In the genomic region with DNA sequence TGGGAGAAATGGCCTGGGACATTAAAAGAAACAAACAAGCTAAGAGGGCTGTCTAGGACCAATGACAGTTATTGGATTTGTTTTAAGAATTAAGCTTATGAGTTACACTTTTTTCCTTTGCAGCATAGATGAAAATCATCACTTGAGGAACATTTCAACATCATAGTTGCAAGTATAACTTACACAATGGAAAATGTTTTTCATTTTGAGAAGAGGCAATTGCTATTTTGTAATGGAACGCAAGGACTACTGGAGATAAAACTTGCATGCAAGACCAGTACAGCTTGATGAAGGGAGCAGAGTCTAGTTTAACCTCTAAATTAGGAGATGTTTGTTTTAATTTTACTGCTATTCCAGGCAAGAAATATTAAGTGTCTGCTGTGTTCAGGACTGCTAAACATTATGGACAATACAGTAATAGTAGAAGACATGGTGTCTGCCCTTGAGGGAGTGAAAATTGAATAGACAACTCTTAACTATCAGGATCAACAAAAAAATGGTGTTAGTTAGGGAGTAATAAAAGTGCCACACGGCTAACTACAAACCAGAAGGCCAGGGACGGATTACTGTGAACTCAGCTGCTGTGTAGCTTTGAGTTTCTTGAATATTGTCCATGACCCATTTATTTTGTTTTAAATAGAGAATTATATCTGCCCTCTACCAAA, we compare ENCODE assay signal across 1 cellular context.
TF ChIP-seq lines count a peak whose summit lies in the region.

No MANE protein-coding gene starts in this region.

TF ChIP-seq in A549, 52 proteins besides CTCF, POLR2A, EP300 and RAD21 (continued from another document):
- TF ChIP-seq ZSCAN20 (CRISPR knock-in tag; IDR thresholded peaks at IDR 0.05), result no peak
- no peak for TF ChIP-seq EHF (CRISPR knock-in tag; IDR thresholded peaks at IDR 0.05)
- TF ChIP-seq CHD4 (IDR thresholded peaks at IDR 0.05; ENCODE audit: borderline replicate concordance), result no peak
- TF ChIP-seq ESRRA (IDR thresholded peaks at IDR 0.05; ENCODE audit: borderline replicate concordance, low read length), result no peak
- TF ChIP-seq NFE2L2 (conservative IDR thresholded peaks at IDR 0.05; ENCODE audit: low read length), result no peak
- TF ChIP-seq HDAC2 (IDR thresholded peaks at IDR 0.05), result no peak
- TF ChIP-seq, protein P1, sequence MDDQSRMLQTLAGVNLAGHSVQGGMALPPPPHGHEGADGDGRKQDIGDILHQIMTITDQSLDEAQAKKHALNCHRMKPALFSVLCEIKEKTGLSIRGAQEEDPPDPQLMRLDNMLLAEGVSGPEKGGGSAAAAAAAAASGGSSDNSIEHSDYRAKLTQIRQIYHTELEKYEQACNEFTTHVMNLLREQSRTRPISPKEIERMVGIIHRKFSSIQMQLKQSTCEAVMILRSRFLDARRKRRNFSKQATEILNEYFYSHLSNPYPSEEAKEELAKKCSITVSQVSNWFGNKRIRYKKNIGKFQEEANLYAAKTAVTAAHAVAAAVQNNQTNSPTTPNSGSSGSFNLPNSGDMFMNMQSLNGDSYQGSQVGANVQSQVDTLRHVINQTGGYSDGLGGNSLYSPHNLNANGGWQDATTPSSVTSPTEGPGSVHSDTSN (IDR thresholded peaks at IDR 0.05), result no peak
